6 cellular contexts compared by ENCODE assay signal in genomic region chr1:1001057-1001630, GRCh38. TPM values are rescaled to one million over a fixed set of nuclear protein-coding genes. Genes with fewer than 3 reads are reported as not detected.
DNase-seq lines count a peak whose midpoint lies in the region; ATAC-seq and TF ChIP-seq lines count a peak whose summit lies in the region.

No MANE protein-coding gene starts in this region.

- peaks cover 7 to 35% of the 10 kb centered on the region in 2 donors for H3K27me3 Mint-ChIP-seq in T-cell

- peak overlapping the region; percentile 58 to 79 (median 72) for H3K4me3 Mint-ChIP-seq in T-cell

- H3K4me3 ChIP-seq in AG10803 (ENCODE audit: low read length) = peak overlapping the region; percentile 66

- no peaks in the 10 kb centered on the region for H3K36me3 Mint-ChIP-seq in T-cell

- CTCF ChIA-PET in T-cell (lab: Charles Lee) = no interaction called here

- TF ChIP-seq CTCF in AG10803 (conservative IDR thresholded peaks at IDR 0.05; ENCODE audit: low read length) = no peak

- POLR2A ChIA-PET in T-cell (lab: Charles Lee) = no interaction called here

- DNase-seq in AG10803 (ENCODE audit: low read depth) (no peak), T-cell (peak in 1 of 34 experiments; percentile 4), left kidney (ENCODE audit: low read depth, low spot score) (peak; percentile 59), kidney tubule cell (ENCODE audit: low spot score) (no peak), cerebellar nuclear complex (lab: John Stamatoyannopoulos, UW) (no peak)

- H3K9me3 Mint-ChIP-seq in T-cell = no peaks in the 10 kb centered on the region

- H3K27ac Mint-ChIP-seq in T-cell = no peak overlapping the region

- ATAC-seq in T-cell (replicated peaks in 1 of 4) (no peak), GM19324 (IDR thresholded peaks at IDR 0.05; ENCODE audit: low FRiP score, unreplicated experiment) (no peak)

- H3K4me1 Mint-ChIP-seq in T-cell = peaks cover 14 to 22% (median 18%) of the 10 kb centered on the region in 3 donors

RNA-seq across cellular contexts. Expression of gene HES4, which starts 1.2 kb away (rescaled TPM):
- 10 to 100 TPM in 1 of 5 donors, 1 to 10 TPM in 4; 1.5 to 11.9 (median 2.6) TPM for total RNA-seq in T-cell

RNA-seq across cellular contexts. Expression of gene ISG15, which starts 12.2 kb away (rescaled TPM):
- 10 to 100 TPM; 29.1 to 69.8 (median 48.5) TPM for total RNA-seq in T-cell

RNA-seq across cellular contexts. Expression of gene AGRN, which starts 18.8 kb away (rescaled TPM):
- total RNA-seq in T-cell = 10 to 100 TPM in 2 of 5 donors, 1 to 10 TPM in 3; 6.0 to 16.3 (median 9.9) TPM

RNA-seq across cellular contexts. Expression of gene PERM1, which starts 19.3 kb away (rescaled TPM):
- not detected for total RNA-seq in T-cell

RNA-seq across cellular contexts. Expression of gene PLEKHN1, which starts 34.9 kb away (rescaled TPM):
- total RNA-seq in T-cell = 1 to 10 TPM in 4 of 5 donors, under 1 TPM in 1; 0.30 to 9.9 (median 7.3) TPM
